In genomic region chr6:43181942-43182860, GRCh38 we compare ENCODE assay signal across 8 cellular contexts. TPM values are rescaled to one million over a fixed set of nuclear protein-coding genes. Genes with fewer than 3 reads are reported as not detected.
DNase-seq lines count a peak whose midpoint lies in the region; ATAC-seq, FAIRE-seq and TF ChIP-seq lines count a peak whose summit lies in the region.

Gene CUL9 (plus strand): TSS chr6:43182196. CDS start chr6:43184311, 2,115 bp downstream.

- no peaks in the 10 kb centered on the region; a peak in 1 of 5 replicates for H3K27me3 ChIP-seq in HepG2 (ENCODE audit: control insufficient read depth in 1 of 2, insufficient read depth in 2 of 2, low read length in 2 of 2)

- WGBS in HepG2 (ENCODE audit: low lambda C conversion rate): 4% methylated on average over 26 of the region's 51 CpGs

- POLR2A ChIA-PET in HepG2 (lab: Yijun Ruan, JAX): interaction anchor here (0.6 to 2.4 kb wide), 30 partner anchors 8 to 1132 kb away, joined by 3 to 12 read pairs (median 4); partner anchors contain the start of genes ABCC10, CUL7, DNPH1 and KLC4

- H3K9ac ChIP-seq in HepG2 (ENCODE audit: insufficient read depth, low read depth, low read length): peak within 1 kb of the TSS; percentile 80

- TF ChIP-seq EP300 in HepG2 (IDR thresholded peaks at IDR 0.05; ENCODE audit: low read depth in 2 of 2, low read length in 2 of 2) (peak in 1 of 2 experiments; percentile 23; a peak in 1 of 4 replicates), HepG2 (CRISPR knock-in tag; IDR thresholded peaks at IDR 0.05; ENCODE audit: borderline replicate concordance) (peak; percentile 59)

- TF ChIP-seq RAD21 in HepG2 (CRISPR knock-in tag; IDR thresholded peaks at IDR 0.05): peak; percentile 69

- H3K36me3 ChIP-seq in HepG2 (replicated peaks in 1 of 2; ENCODE audit: control insufficient read depth in 1 of 2, insufficient read depth in 2 of 2, low read length in 2 of 2): peaks cover 18 to 22% of the 10 kb centered on the region in 2 experiments

- H3K4me1 ChIP-seq in HepG2 (ENCODE audit: insufficient read depth, low read length): peaks cover 22% of the 10 kb centered on the region

- in situ Hi-C loops in ACHN (cut with HindIII; ENCODE audit: low pct_ligation_motif_present, low pct_unique_long_range_greater_than_20kb, low sequenced_read_pairs): no loop called here
- in situ Hi-C loops in HepG2 (cut with HindIII; ENCODE audit: extremely low pct_ligation_motif_present, low pct_unique_long_range_greater_than_20kb): no loop called here

- H3K4me2 ChIP-seq in HepG2 (ENCODE audit: low read depth, low read length): peak within 1 kb of the TSS; percentile 96

- H3K9me3 ChIP-seq in HepG2 (ENCODE audit: low read length): no peaks in the 10 kb centered on the region

- H3K79me2 ChIP-seq in HepG2 (ENCODE audit: insufficient read depth, low read length): no peaks in the 10 kb centered on the region

- CTCF ChIA-PET in HepG2 (lab: Yijun Ruan, JAX; ENCODE audit: low intra/inter-chr PET ratio, low total read pairs): no interaction called here

- peak within 1 kb of the TSS; percentile 58 for H3K27ac ChIP-seq in HepG2 (ENCODE audit: extremely low read length, insufficient read depth, low read length)

- peak; percentile 66 for FAIRE-seq in HepG2 (lab: Jason Lieb, UNC)

- H3K4me3 ChIP-seq in HepG2 (replicated peaks in 1 of 3; ENCODE audit: insufficient read depth in 1 of 3, low read depth in 2 of 3, low read length in 3 of 3): peak within 1 kb of the TSS; percentile 73 to 83 (median 78)

- intact Hi-C loops in HepG2 (cut with micrococcal nuclease; ENCODE audit: unreplicated experiment): loop anchor here (1.0 kb wide), 1 partner anchor 8 kb away; no protein-coding TSS in a partner anchor

- TF ChIP-seq POLR2A in GM18526 (IDR thresholded peaks at IDR 0.05; ENCODE audit: extremely low read depth, insufficient read length) (peak; percentile 74), HepG2 (IDR thresholded peaks at IDR 0.05; ENCODE audit: insufficient read depth in 1 of 2, low read depth in 2 of 2, low read length in 2 of 2) (peak; percentile 62 to 86; a peak in 3 of 4 replicates)

- TF ChIP-seq CTCF in HepG2 (CRISPR knock-in tag; IDR thresholded peaks at IDR 0.05): peak; percentile 56

- no peak within 1 kb of the TSS for H2AFZ ChIP-seq in HepG2 (ENCODE audit: low read length)

- no peaks in the 10 kb centered on the region for H4K20me1 ChIP-seq in HepG2 (ENCODE audit: insufficient read depth, low read length)

- DNase-seq in ACHN (peak; percentile 72), NCI-H526 treated with DMSO at 0.1 percent for 48 hours (lab: John Stamatoyannopoulos, UW) (peak; percentile 35), dermis blood vessel endothelial cell (peak; percentile 86), HepG2 (ENCODE audit: low spot score) (peak; percentile 60)
- peak; percentile 73 for DNase-seq in activated CD4-positive, alpha-beta T cell treated with anti-CD3 and anti-CD28 coated beads, Interleukin-2, amount 50 U/mL, for 1 hour
- peak; percentile 64 for DNase-seq in stimulated activated CD4-positive, alpha-beta T cell treated with anti-CD3 and anti-CD28 coated beads, Interleukin-2, amount 100 ng/mL, for 4 hours (ENCODE audit: low read depth)

- BruUV-seq in HepG2 (replicated peaks; lab: Mats Ljungman, UMichigan): no TSS peak

- ATAC-seq in HG03066 (IDR thresholded peaks at IDR 0.05; ENCODE audit: low read depth, unreplicated experiment): peak; percentile 87
- peak; percentile 95 for ATAC-seq in HepG2

TF ChIP-seq in HepG2, 621 proteins besides CTCF, POLR2A, EP300 and RAD21 (continues in another document):
- peak; percentile 84 for TF ChIP-seq WIZ (CRISPR knock-in tag; IDR thresholded peaks at IDR 0.05)
- no peak for TF ChIP-seq SKIL (CRISPR knock-in tag; IDR thresholded peaks at IDR 0.05; ENCODE audit: borderline replicate concordance)
- peak; percentile 71 for TF ChIP-seq BHLHE40 (IDR thresholded peaks at IDR 0.05; ENCODE audit: low read length)
- TF ChIP-seq PHF8 (CRISPR knock-in tag; IDR thresholded peaks at IDR 0.05): peak; percentile 85
- TF ChIP-seq SAP130 (CRISPR knock-in tag; IDR thresholded peaks at IDR 0.05; ENCODE audit: low read depth): peak; percentile 99
- no peak for TF ChIP-seq HMGA1 (CRISPR knock-in tag; conservative IDR thresholded peaks at IDR 0.05)
- peak; percentile 89 for TF ChIP-seq IKZF5 (CRISPR knock-in tag; IDR thresholded peaks at IDR 0.05)
- TF ChIP-seq ETS1 (CRISPR knock-in tag; IDR thresholded peaks at IDR 0.05): 0 out of 2 replicates have a peak, but pooled peaks have one; percentile 63
- no peak for TF ChIP-seq ZNF546 (CRISPR knock-in tag; conservative IDR thresholded peaks at IDR 0.05)
- TF ChIP-seq ATF7 (IDR thresholded peaks at IDR 0.05): no peak
- peak; percentile 77; the same call in 1 of the 2 replicates for TF ChIP-seq ATF7 (CRISPR knock-in tag; IDR thresholded peaks at IDR 0.05)
- no peak for TF ChIP-seq ATF5 (CRISPR knock-in tag; IDR thresholded peaks at IDR 0.05; ENCODE audit: low read depth)
- peak; percentile 66; the same call in 1 of the 2 replicates for TF ChIP-seq MAZ (IDR thresholded peaks at IDR 0.05; ENCODE audit: borderline replicate concordance, low read depth, low read length)
- TF ChIP-seq MAZ (CRISPR knock-in tag; IDR thresholded peaks at IDR 0.05; ENCODE audit: low read depth): peak; percentile 98
- TF ChIP-seq ELF1 (CRISPR knock-in tag; IDR thresholded peaks at IDR 0.05): peak; percentile 97

RNA-seq across cellular contexts. Expression of gene CUL9, which starts in this region (rescaled TPM):
- total RNA-seq in dermis blood vessel endothelial cell: 25.9 and 33.8 TPM in 2 replicates
- total RNA-seq in HepG2 (2016; rRNA removed; fragmentation: Illumina TruSeq; extraction: Trizol): 10.5 and 11.4 TPM in 2 replicates
- 2.5 and 3.7 TPM in 2 replicates for total RNA-seq in HepG2 (2016; cell fraction: cytosol; rRNA removed; fragmentation: Illumina TruSeq; extraction: Trizol; ENCODE audit: low read depth)
- total RNA-seq in HepG2 (2016; cell fraction: insoluble cytoplasmic fraction; rRNA removed; fragmentation: Illumina TruSeq; extraction: Trizol): 8.8 and 14.5 TPM in 2 replicates
- 3.3 and 4.2 TPM in 2 replicates for total RNA-seq in HepG2 (2016; cell fraction: membrane; rRNA removed; fragmentation: Illumina TruSeq; extraction: Trizol)
- 18.4 and 18.7 TPM in 2 replicates for total RNA-seq in HepG2 (2016; cell fraction: nucleus; rRNA removed; fragmentation: Illumina TruSeq; extraction: Trizol)
- polyA plus RNA-seq in HepG2 (2011; rRNA removed): 13.7 and 15.3 TPM in 2 replicates
- 4.9 and 5.0 TPM in 2 replicates for polyA plus RNA-seq in HepG2 (2011; cell fraction: cytosol; rRNA removed)
- 123 and 139 TPM in 2 replicates for polyA plus RNA-seq in HepG2 (2011; cell fraction: nucleus; rRNA removed)
- 9.9 and 12.7 TPM in 2 replicates for polyA plus RNA-seq in HepG2 (2012)
- polyA plus RNA-seq in HepG2 (2016; cell fraction: cytosol; fragmentation: Illumina TruSeq; extraction: Trizol; ENCODE audit: low read depth): 1.2 and 1.5 TPM in 2 replicates
- polyA plus RNA-seq in HepG2 (2016; cell fraction: insoluble cytoplasmic fraction; fragmentation: Illumina TruSeq; extraction: Trizol; ENCODE audit: low read depth): 6.8 and 7.5 TPM in 2 replicates
- 1.9 and 2.7 TPM in 2 replicates for polyA plus RNA-seq in HepG2 (2016; cell fraction: membrane; fragmentation: Illumina TruSeq; extraction: Trizol; ENCODE audit: low read depth)
- polyA plus RNA-seq in HepG2 (2016; cell fraction: nucleus; fragmentation: Illumina TruSeq; extraction: Trizol; ENCODE audit: insufficient read depth, low read depth): 44.2 and 47.7 TPM in 2 replicates
- polyA minus RNA-seq in HepG2 (2011; rRNA and poly(A)+ RNA removed; ENCODE audit: low replicate concordance): 19.3 and 22.3 TPM in 2 replicates
- 4.7 and 5.5 TPM in 2 replicates for polyA minus RNA-seq in HepG2 (2011; cell fraction: cytosol; rRNA and poly(A)+ RNA removed)
- 30.8 and 32.9 TPM in 2 replicates for polyA minus RNA-seq in HepG2 (2011; cell fraction: nucleus; rRNA and poly(A)+ RNA removed)

Comparison
In these comparisons a context has a peak if more than half of its experiments do, and no peak if none do; other contexts are left out.
1. Peak in every context shown above with its lines: DNase-seq, ATAC-seq, H3K4me3 ChIP-seq and H3K27ac ChIP-seq.
2. DNase-seq: peak in every context shown above with its lines; median percentile 86 in dermis blood vessel endothelial cell; 73 in activated CD4-positive, alpha-beta T cell treated with anti-CD3 and anti-CD28 coated beads, Interleukin-2, amount 50 U/mL, for 1 hour; 72 in ACHN; 64 in stimulated activated CD4-positive, alpha-beta T cell treated with anti-CD3 and anti-CD28 coated beads, Interleukin-2, amount 100 ng/mL, for 4 hours; 60 in HepG2; 35 in NCI-H526 treated with DMSO at 0.1 percent for 48 hours.